ENCODE assay signal across 1 cellular context in the genomic region with DNA sequence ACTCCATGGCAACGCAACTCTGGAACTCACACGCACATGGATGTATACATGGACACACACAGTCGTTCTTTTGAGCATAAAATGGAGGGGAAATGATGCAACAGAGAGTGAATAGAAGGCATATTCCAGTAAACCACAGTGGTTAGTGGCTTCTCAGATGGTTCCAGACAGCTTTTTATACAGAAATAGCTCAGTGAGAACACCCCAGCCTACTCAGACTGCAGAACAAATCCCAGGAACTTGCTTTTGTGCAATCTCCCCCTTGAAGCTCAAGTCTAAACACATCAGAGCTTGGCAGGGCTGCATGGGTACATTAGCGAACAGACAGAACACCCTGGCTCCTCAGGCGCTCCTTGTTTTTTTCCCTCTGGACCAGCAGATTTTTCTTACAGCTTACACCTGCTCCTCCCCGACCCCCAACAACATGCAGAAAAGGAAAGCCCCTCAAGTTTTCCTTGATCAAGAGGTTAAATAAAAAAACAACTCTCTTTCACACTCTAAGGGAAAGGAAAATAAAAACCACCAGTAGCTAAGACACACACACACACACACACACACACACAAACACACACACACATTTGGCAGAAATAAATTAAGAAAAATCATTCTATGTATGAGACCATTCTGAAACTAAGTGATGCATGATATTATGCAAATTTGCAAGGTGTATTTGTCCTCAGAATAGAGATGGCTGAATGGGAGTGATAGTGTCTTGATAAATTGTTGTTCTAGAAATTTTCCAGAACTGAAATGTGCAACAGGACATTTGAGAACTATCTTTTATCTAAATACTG.
TF ChIP-seq lines count a peak whose summit lies in the region.

No MANE protein-coding gene starts in this region.

TF ChIP-seq in GM23338, 12 proteins besides CTCF, POLR2A, EP300 and RAD21 (continued from another document):
- TF ChIP-seq, protein P1, sequence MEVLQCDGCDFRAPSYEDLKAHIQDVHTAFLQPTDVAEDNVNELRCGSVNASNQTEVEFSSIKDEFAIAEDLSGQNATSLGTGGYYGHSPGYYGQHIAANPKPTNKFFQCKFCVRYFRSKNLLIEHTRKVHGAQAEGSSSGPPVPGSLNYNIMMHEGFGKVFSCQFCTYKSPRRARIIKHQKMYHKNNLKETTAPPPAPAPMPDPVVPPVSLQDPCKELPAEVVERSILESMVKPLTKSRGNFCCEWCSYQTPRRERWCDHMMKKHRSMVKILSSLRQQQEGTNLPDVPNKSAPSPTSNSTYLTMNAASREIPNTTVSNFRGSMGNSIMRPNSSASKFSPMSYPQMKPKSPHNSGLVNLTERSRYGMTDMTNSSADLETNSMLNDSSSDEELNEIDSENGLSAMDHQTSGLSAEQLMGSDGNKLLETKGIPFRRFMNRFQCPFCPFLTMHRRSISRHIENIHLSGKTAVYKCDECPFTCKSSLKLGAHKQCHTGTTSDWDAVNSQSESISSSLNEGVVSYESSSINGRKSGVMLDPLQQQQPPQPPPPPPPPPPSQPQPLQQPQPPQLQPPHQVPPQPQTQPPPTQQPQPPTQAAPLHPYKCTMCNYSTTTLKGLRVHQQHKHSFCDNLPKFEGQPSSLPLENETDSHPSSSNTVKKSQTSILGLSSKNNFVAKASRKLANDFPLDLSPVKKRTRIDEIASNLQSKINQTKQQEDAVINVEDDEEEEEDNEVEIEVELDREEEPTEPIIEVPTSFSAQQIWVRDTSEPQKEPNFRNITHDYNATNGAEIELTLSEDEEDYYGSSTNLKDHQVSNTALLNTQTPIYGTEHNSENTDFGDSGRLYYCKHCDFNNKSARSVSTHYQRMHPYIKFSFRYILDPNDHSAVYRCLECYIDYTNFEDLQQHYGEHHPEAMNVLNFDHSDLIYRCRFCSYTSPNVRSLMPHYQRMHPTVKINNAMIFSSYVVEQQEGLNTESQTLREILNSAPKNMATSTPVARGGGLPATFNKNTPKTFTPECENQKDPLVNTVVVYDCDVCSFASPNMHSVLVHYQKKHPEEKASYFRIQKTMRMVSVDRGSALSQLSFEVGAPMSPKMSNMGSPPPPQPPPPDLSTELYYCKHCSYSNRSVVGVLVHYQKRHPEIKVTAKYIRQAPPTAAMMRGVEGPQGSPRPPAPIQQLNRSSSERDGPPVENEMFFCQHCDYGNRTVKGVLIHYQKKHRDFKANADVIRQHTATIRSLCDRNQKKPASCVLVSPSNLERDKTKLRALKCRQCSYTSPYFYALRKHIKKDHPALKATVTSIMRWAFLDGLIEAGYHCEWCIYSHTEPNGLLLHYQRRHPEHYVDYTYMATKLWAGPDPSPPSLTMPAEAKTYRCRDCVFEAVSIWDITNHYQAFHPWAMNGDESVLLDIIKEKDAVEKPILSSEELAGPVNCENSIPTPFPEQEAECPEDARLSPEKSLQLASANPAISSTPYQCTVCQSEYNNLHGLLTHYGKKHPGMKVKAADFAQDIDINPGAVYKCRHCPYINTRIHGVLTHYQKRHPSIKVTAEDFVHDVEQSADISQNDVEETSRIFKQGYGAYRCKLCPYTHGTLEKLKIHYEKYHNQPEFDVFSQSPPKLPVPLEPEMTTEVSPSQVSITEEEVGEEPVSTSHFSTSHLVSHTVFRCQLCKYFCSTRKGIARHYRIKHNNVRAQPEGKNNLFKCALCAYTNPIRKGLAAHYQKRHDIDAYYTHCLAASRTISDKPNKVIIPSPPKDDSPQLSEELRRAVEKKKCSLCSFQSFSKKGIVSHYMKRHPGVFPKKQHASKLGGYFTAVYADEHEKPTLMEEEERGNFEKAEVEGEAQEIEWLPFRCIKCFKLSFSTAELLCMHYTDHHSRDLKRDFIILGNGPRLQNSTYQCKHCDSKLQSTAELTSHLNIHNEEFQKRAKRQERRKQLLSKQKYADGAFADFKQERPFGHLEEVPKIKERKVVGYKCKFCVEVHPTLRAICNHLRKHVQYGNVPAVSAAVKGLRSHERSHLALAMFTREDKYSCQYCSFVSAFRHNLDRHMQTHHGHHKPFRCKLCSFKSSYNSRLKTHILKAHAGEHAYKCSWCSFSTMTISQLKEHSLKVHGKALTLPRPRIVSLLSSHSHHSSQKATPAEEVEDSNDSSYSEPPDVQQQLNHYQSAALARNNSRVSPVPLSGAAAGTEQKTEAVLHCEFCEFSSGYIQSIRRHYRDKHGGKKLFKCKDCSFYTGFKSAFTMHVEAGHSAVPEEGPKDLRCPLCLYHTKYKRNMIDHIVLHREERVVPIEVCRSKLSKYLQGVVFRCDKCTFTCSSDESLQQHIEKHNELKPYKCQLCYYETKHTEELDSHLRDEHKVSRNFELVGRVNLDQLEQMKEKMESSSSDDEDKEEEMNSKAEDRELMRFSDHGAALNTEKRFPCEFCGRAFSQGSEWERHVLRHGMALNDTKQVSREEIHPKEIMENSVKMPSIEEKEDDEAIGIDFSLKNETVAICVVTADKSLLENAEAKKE (CRISPR knock-in tag; IDR thresholded peaks at IDR 0.05): no peak
- TF ChIP-seq, protein P2, sequence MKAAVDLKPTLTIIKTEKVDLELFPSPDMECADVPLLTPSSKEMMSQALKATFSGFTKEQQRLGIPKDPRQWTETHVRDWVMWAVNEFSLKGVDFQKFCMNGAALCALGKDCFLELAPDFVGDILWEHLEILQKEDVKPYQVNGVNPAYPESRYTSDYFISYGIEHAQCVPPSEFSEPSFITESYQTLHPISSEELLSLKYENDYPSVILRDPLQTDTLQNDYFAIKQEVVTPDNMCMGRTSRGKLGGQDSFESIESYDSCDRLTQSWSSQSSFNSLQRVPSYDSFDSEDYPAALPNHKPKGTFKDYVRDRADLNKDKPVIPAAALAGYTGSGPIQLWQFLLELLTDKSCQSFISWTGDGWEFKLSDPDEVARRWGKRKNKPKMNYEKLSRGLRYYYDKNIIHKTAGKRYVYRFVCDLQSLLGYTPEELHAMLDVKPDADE (IDR thresholded peaks at IDR 0.05): no peak
- TF ChIP-seq ZNF331 (CRISPR knock-in tag; IDR thresholded peaks at IDR 0.05; ENCODE audit: low read depth): no peak
- TF ChIP-seq EZH2 (IDR thresholded peaks at IDR 0.05; ENCODE audit: low read depth, unreplicated experiment): no peak
- TF ChIP-seq POLR2AphosphoS5 (IDR thresholded peaks at IDR 0.05; ENCODE audit: low read depth): no peak
- no peak for TF ChIP-seq STAT1 (IDR thresholded peaks at IDR 0.05; ENCODE audit: unreplicated experiment)
- TF ChIP-seq EZH2phosphoT487 (IDR thresholded peaks at IDR 0.05; ENCODE audit: unreplicated experiment): no peak
- no peak for TF ChIP-seq JUNB (IDR thresholded peaks at IDR 0.05; ENCODE audit: unreplicated experiment)
